Comparison of ENCODE assay signal across 8 cellular contexts in genomic region chr11:18012906-18013781, GRCh38. TPM values are rescaled to one million over a fixed set of nuclear protein-coding genes. Genes with fewer than 3 reads are reported as not detected.
DNase-seq lines count a peak whose midpoint lies in the region; ATAC-seq and TF ChIP-seq lines count a peak whose summit lies in the region.

SERGEF (minus strand) TSS chr11:18013047; CDS start chr11:18013010, 37 bp downstream.

- ATAC-seq in HG02870 (IDR thresholded peaks at IDR 0.05; ENCODE audit: unreplicated experiment), result peak; percentile 91
- peak; percentile 88 to 92 (median 90) for ATAC-seq in T-cell (replicated peaks in 1 of 4)

- peaks cover 29 to 35% (median 34%) of the 10 kb centered on the region in 3 donors for H3K4me1 Mint-ChIP-seq in T-cell

- H3K4me3 Mint-ChIP-seq in T-cell, result peak within 1 kb of the TSS; percentile 96 to 100 (median 99)

- POLR2A ChIA-PET in T-cell (lab: Charles Lee), result interaction anchor here (0.7 to 1.1 kb wide), 3 partner anchors 11 to 513 kb away, joined by 3 read pairs; no protein-coding TSS in a partner anchor

- no peaks in the 10 kb centered on the region for H3K36me3 Mint-ChIP-seq in T-cell

- H3K27ac ChIP-seq in adipose tissue (ENCODE audit: low read depth, low read length), result peak within 1 kb of the TSS; percentile 60
- peak within 1 kb of the TSS; percentile 88 for H3K27ac ChIP-seq in left ventricle myocardium inferior (replicated peaks)
- peak within 1 kb of the TSS; percentile 72 to 82 for H3K27ac ChIP-seq in prostate gland
- H3K27ac ChIP-seq in urinary bladder (ENCODE audit: low read depth), result peak within 1 kb of the TSS; percentile 67

- H3K27me3 ChIP-seq in left ventricle myocardium inferior (ENCODE audit: low read depth) (no peaks in the 10 kb centered on the region), prostate gland (replicated peaks; ENCODE audit: insufficient read depth) (no peaks in the 10 kb centered on the region)

- H3K27me3 Mint-ChIP-seq in T-cell, result no peaks in the 10 kb centered on the region

- TF ChIP-seq CTCF in GM13977 (IDR thresholded peaks at IDR 0.05; ENCODE audit: extremely low read depth, insufficient read depth, missing control alignments), result no peak
- peak; percentile 58 for TF ChIP-seq CTCF in left ventricle myocardium inferior (IDR thresholded peaks at IDR 0.05; ENCODE audit: borderline replicate concordance)
- peak in 2 of 4 experiments; percentile 8 to 47 for TF ChIP-seq CTCF in prostate gland (IDR thresholded peaks at IDR 0.05)

- TF ChIP-seq POLR2A in prostate gland (IDR thresholded peaks at IDR 0.05), result peak; percentile 57

- DNase-seq in GM13977 (ENCODE audit: low spot score) (peak; percentile 97), NCI-H146 (lab: John Stamatoyannopoulos, UW) (peak; percentile 97), T-cell (peak; percentile 78 to 96 (median 86)), left ventricle myocardium inferior (peak; percentile 94), prostate gland (ENCODE audit: low spot score) (peak; percentile 94)

- CTCF ChIA-PET in T-cell (lab: Charles Lee), result interaction anchor here (0.6 to 1.5 kb wide), 6 partner anchors 18 to 93 kb away, joined by 3 to 6 read pairs (median 4); partner anchors contain the start of gene SAAL1 (in 1 of the 2)

- H3K4me1 ChIP-seq in left ventricle myocardium inferior, result peaks cover 22% of the 10 kb centered on the region
- no peaks in the 10 kb centered on the region for H3K4me1 ChIP-seq in prostate gland (replicated peaks)
- H3K4me1 ChIP-seq in urinary bladder (ENCODE audit: insufficient read depth), result no peaks in the 10 kb centered on the region

- H3K9me3 ChIP-seq in left ventricle myocardium inferior (replicated peaks), result peaks cover 6% of the 10 kb centered on the region
- no peaks in the 10 kb centered on the region for H3K9me3 ChIP-seq in prostate gland

- H3K9me3 Mint-ChIP-seq in T-cell, result peaks cover 0 to 4% (median 0%) of the 10 kb centered on the region in 3 donors

- in situ Hi-C loops in GM13977 (cut with MboI; ENCODE audit: low pct_unique_long_range_greater_than_20kb, low sequenced_read_pairs, unreplicated experiment), result no loop called here

- H3K4me3 ChIP-seq in left ventricle myocardium inferior, result peak within 1 kb of the TSS; percentile 97
- peak within 1 kb of the TSS; percentile 70 to 83 for H3K4me3 ChIP-seq in prostate gland
- peak within 1 kb of the TSS; percentile 76 for H3K4me3 ChIP-seq in urinary bladder (ENCODE audit: low read depth, low read length)

- peak within 1 kb of the TSS; percentile 97 to 98 for H3K27ac Mint-ChIP-seq in T-cell

- H3K36me3 ChIP-seq in left ventricle myocardium inferior, result no peaks in the 10 kb centered on the region
- no peaks in the 10 kb centered on the region for H3K36me3 ChIP-seq in prostate gland
- H3K36me3 ChIP-seq in urinary bladder (ENCODE audit: insufficient read depth), result no peaks in the 10 kb centered on the region

- WGBS in adipose tissue, 3 donors, result 0 to 1% (median 1%) methylated on average over 67 to 93 of the region's 93 CpGs
- WGBS in prostate gland, result under 1% methylated on average over 56 of the region's 93 CpGs
- under 1% methylated on average over 92 of the region's 93 CpGs for WGBS in urinary bladder

- intact Hi-C loops in left ventricle myocardium inferior (cut with micrococcal nuclease), result loop anchor here (10.0 kb wide), 1 partner anchor 92 kb away; the partner anchor contains the start of gene SAAL1
- intact Hi-C loops in prostate gland (cut with DNase I), result loop anchor here (5.0 kb wide), 1 partner anchor 94 kb away; the partner anchor contains the start of gene SAAL1

RNA-seq across cellular contexts. Expression of gene SERGEF, which starts in this region (rescaled TPM):
- 10 to 100 TPM; 45.9 to 59.1 (median 55.9) TPM for total RNA-seq in T-cell
- polyA plus RNA-seq in adipose tissue, result 10 to 100 TPM; 20.0 to 46.7 (median 30.0) TPM
- 13.1 TPM for total RNA-seq in left ventricle myocardium inferior
- 10 to 100 TPM; 29.9 to 39.4 TPM for total RNA-seq in prostate gland
- total RNA-seq in urinary bladder, result 14.1 TPM
- polyA plus RNA-seq in urinary bladder, result 45.3 TPM

Comparison
In these comparisons a context has a peak if more than half of its experiments do, and no peak if none do; other contexts are left out.
1. Peak in every context shown above with its lines: DNase-seq, ATAC-seq, H3K4me3 ChIP-seq and H3K27ac ChIP-seq.